ENCODE assay signal across 24 cellular contexts in the genomic region with DNA sequence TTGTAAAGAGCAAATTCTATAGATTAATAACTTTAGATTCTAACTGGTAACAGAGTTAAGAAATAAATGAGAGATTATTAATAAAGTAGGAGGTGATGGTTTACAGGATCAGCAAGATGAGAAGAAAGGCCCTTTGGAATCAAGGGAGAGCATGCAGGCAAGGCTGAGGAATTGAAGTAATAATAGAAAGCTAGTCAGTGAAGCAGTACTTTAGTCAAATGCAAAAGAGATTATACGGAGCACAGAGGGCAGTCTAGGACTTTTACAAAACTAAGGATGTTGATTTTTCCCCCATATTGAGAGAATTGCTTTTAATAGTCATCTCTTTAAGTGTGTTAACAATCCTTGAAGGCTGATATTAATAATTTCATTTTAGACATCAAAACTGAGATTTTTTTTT.
"Had no signal": no experiment of that assay in that cellular context is flagged by ENCODE, and none has a peak within 500 bp of the region (broad histone marks: within the 10 kb centered on the region; RNA-seq: fewer than 3 reads in every experiment).

No MANE protein-coding gene starts in this region.

- ATAC-seq: activated naive CD4-positive, alpha-beta T cell treated with anti-CD3 and anti-CD28 coated beads, Interleukin-2, amount 50 U/mL, for 72 hours; activated naive CD8-positive, alpha-beta T cell treated with anti-CD3 and anti-CD28 coated beads, Interleukin-2, amount 50 U/mL, for 24 hours; activated T-cell treated with anti-CD3 and anti-CD28 coated beads, Interleukin-2, amount 50 U/mL, for 4 hours had no signal

- H3K36me3 ChIP-seq: ascending aorta, MG63 had no signal

- H3K4me1 Mint-ChIP-seq: activated CD4-positive, alpha-beta T cell treated with anti-CD3 and anti-CD28 coated beads, Interleukin-2, amount 10 ng/mL, durations not matched to agents 24 days and 14 days; activated naive CD8-positive, alpha-beta T cell treated with anti-CD3 and anti-CD28 coated beads, Interleukin-2, amount 50 U/mL, for 24 hours had no signal

- H3K36me3 Mint-ChIP-seq: activated naive CD4-positive, alpha-beta T cell treated with anti-CD3 and anti-CD28 coated beads, Interleukin-2, amount 50 U/mL, for 72 hours had no signal

- H3K4me2 ChIP-seq: KMS-11, PC-9 had no signal

- H3K27me3 ChIP-seq: ascending aorta, body of pancreas, MG63 had no signal

- H3K9ac ChIP-seq: KMS-11 had no signal

- H3K27me3 Mint-ChIP-seq: activated CD4-positive, alpha-beta T cell treated with anti-CD3 and anti-CD28 coated beads, Interleukin-2, amount 10 ng/mL, durations not matched to agents 24 days and 14 days; activated naive CD8-positive, alpha-beta T cell treated with anti-CD3 and anti-CD28 coated beads, Interleukin-2, amount 50 U/mL, for 24 hours had no signal

- H3K27ac Mint-ChIP-seq: activated CD4-positive, alpha-beta T cell treated with anti-CD3 and anti-CD28 coated beads, Interleukin-2, amount 10 ng/mL, durations not matched to agents 24 days and 14 days; activated naive CD4-positive, alpha-beta T cell treated with anti-CD3 and anti-CD28 coated beads, Interleukin-2, amount 50 U/mL, for 72 hours; activated naive CD8-positive, alpha-beta T cell treated with anti-CD3 and anti-CD28 coated beads, Interleukin-2, amount 50 U/mL, for 24 hours had no signal

- H3K4me1 ChIP-seq: ascending aorta, body of pancreas had no signal

- H3K27ac ChIP-seq: ascending aorta, body of pancreas, KMS-11, PC-9, SK-N-MC had no signal

- FAIRE-seq: bronchial epithelial cell had no signal

- H2AFZ ChIP-seq: PC-9 had no signal

- H3K9me3 ChIP-seq: ascending aorta, body of pancreas, MG63 had no signal

- H3K4me3 Mint-ChIP-seq: activated CD4-positive, alpha-beta T cell treated with anti-CD3 and anti-CD28 coated beads, Interleukin-2, amount 10 ng/mL, durations not matched to agents 24 days and 14 days; activated naive CD8-positive, alpha-beta T cell treated with anti-CD3 and anti-CD28 coated beads, Interleukin-2, amount 50 U/mL, for 24 hours; activated T-cell treated with anti-CD3 and anti-CD28 coated beads, Interleukin-2, amount 50 U/mL, for 4 hours had no signal

- DNase-seq: activated CD4-positive, alpha-beta T cell treated with anti-CD3 and anti-CD28 coated beads, Interleukin-2, amount 10 ng/mL, durations not matched to agents 24 days and 14 days; activated CD4-positive, alpha-beta T cell treated with anti-CD3 and anti-CD28 coated beads, Interleukin-2, amount 50 U/mL, for 48 hours; activated CD4-positive, CD25-positive, alpha-beta regulatory T cell treated with anti-CD3 and anti-CD28 coated beads, Interleukin-2, amount 50 U/mL, for 72 hours; activated CD8-positive, alpha-beta memory T cell treated with anti-CD3 and anti-CD28 coated beads for 24 hours; activated effector memory CD4-positive, alpha-beta T cell treated with anti-CD3 and anti-CD28 coated beads, Interleukin-2, amount 50 U/mL, for 16 hours; activated naive CD4-positive, alpha-beta T cell treated with Interleukin-2 at 50 U/mL for 16 hours; activated naive CD8-positive, alpha-beta T cell treated with anti-CD3 and anti-CD28 coated beads, Interleukin-2, amount 50 U/mL, for 24 hours; activated T-cell treated with anti-CD3 and anti-CD28 coated beads, Interleukin-2, amount 50 U/mL, for 4 hours; amniotic stem cell; body of pancreas; central memory CD4-positive, alpha-beta T cell; MG63; NCI-H1105; NCI-H1436; NCI-H1694 treated with DMSO at 0.1 percent for 48 hours; NCI-H2029 treated with DMSO at 0.1 percent for 48 hours; NK-92 treated with Interleukin-12 subunit alpha and Interleukin-12 subunit beta, amount 100 ng/mL, for 24 hours; PC-9; T-helper 1 cell had no signal

- H3K4me3 ChIP-seq: ascending aorta, body of pancreas, MG63, PC-9, SK-N-MC had no signal
